10 cellular contexts compared by ENCODE assay signal in genomic region chr4:184439856-184440592, GRCh38. TPM values are rescaled to one million over a fixed set of nuclear protein-coding genes. Genes with fewer than 3 reads are reported as not detected.
DNase-seq lines count a peak whose midpoint lies in the region; ATAC-seq and TF ChIP-seq lines count a peak whose summit lies in the region.
"Had no signal": no experiment of that assay in that cellular context is flagged by ENCODE, and none has a peak within 500 bp of the region (broad histone marks: within the 10 kb centered on the region; RNA-seq: fewer than 3 reads in every experiment).

No MANE protein-coding gene starts in this region.

- peaks cover 41% of the 10 kb centered on the region for H3K36me3 Mint-ChIP-seq in dendritic cell treated with granulocyte-macrophage colony-stimulating factor and Interleukin-4, amounts not matched to agents 40 ng/mL and 50 ng/mL, for 4 days (ENCODE audit: low read depth)
- H3K36me3 Mint-ChIP-seq in memory B cell: peaks cover 5% of the 10 kb centered on the region

- H3K27me3 ChIP-seq in stomach smooth muscle (ENCODE audit: control insufficient read depth in 1 of 2, insufficient read depth in 2 of 2, low read length in 2 of 2) (no peaks in the 10 kb centered on the region), colonic mucosa (no peaks in the 10 kb centered on the region)

- peaks cover 22% of the 10 kb centered on the region for H3K4me1 ChIP-seq in stomach smooth muscle (ENCODE audit: control insufficient read depth, insufficient read depth, low read length)
- no peaks in the 10 kb centered on the region for H3K4me1 ChIP-seq in colonic mucosa

- peak overlapping the region in 1 of 2 donors; percentile 58 for H3K4me3 ChIP-seq in stomach smooth muscle (ENCODE audit: low read length in 2 of 2)
- no peak overlapping the region for H3K4me3 ChIP-seq in colonic mucosa

- peak overlapping the region; percentile 35 for H3K27ac Mint-ChIP-seq in dendritic cell treated with granulocyte-macrophage colony-stimulating factor and Interleukin-4, amounts not matched to agents 40 ng/mL and 50 ng/mL, for 4 days
- peak overlapping the region; percentile 60 for H3K27ac Mint-ChIP-seq in memory B cell

- H3K9ac ChIP-seq in stomach smooth muscle (ENCODE audit: low read length in 2 of 2): peak overlapping the region; percentile 32 to 51
- H3K9ac ChIP-seq in colonic mucosa (ENCODE audit: low read depth in 2 of 2, low read length in 2 of 2): no peak overlapping the region

- H3K36me3 ChIP-seq in stomach smooth muscle (ENCODE audit: control insufficient read depth in 2 of 2, insufficient read depth in 2 of 2, low read length in 2 of 2): no peaks in the 10 kb centered on the region
- H3K36me3 ChIP-seq in colonic mucosa: no peaks in the 10 kb centered on the region

- intact Hi-C loops in dendritic cell treated with granulocyte-macrophage colony-stimulating factor and Interleukin-4, amounts not matched to agents 40 ng/mL and 50 ng/mL, for 4 days (cut with micrococcal nuclease): loop anchor here (5.0 kb wide), 1 partner anchor 32 kb away; the partner anchor contains the start of gene IRF2
- intact Hi-C loops in colonic mucosa (cut with DNase I): no loop called here

- H3K27me3 Mint-ChIP-seq in dendritic cell treated with granulocyte-macrophage colony-stimulating factor and Interleukin-4, amounts not matched to agents 40 ng/mL and 50 ng/mL, for 4 days: no peaks in the 10 kb centered on the region
- no peaks in the 10 kb centered on the region for H3K27me3 Mint-ChIP-seq in memory B cell

- H3K4me1 Mint-ChIP-seq in dendritic cell treated with granulocyte-macrophage colony-stimulating factor and Interleukin-4, amounts not matched to agents 40 ng/mL and 50 ng/mL, for 4 days (ENCODE audit: low read depth): peaks cover 69% of the 10 kb centered on the region
- peaks cover 60% of the 10 kb centered on the region for H3K4me1 Mint-ChIP-seq in memory B cell

- TF ChIP-seq CTCF in colonic mucosa (IDR thresholded peaks at IDR 0.05): no peak

- DNase-seq in HCEC 1CT (peak; percentile 7), memory B cell (ENCODE audit: low spot score in 2 of 2) (no peak), colonic mucosa (no peak), NCI-H2081 (lab: John Stamatoyannopoulos, UW) (no peak)
- no peak for DNase-seq in stimulated activated CD4-positive, alpha-beta T cell treated with anti-CD3 and anti-CD28 coated beads, Interleukin-4, amount 100 ng/mL, for 1 hour
- DNase-seq: Kasumi-1, retina had no signal

- H3K4me3 Mint-ChIP-seq in dendritic cell treated with granulocyte-macrophage colony-stimulating factor and Interleukin-4, amounts not matched to agents 40 ng/mL and 50 ng/mL, for 4 days: no peak overlapping the region
- no peak overlapping the region for H3K4me3 Mint-ChIP-seq in memory B cell

- peak overlapping the region; percentile 31 for H3K27ac ChIP-seq in stomach smooth muscle (ENCODE audit: low read length)
- no peak overlapping the region for H3K27ac ChIP-seq in colonic mucosa

- H3K9me3 ChIP-seq in stomach smooth muscle (ENCODE audit: control insufficient read depth in 2 of 2, low read length in 2 of 2): no peaks in the 10 kb centered on the region
- H3K9me3 ChIP-seq in colonic mucosa: no peaks in the 10 kb centered on the region

- H3K9me3 Mint-ChIP-seq in dendritic cell treated with granulocyte-macrophage colony-stimulating factor and Interleukin-4, amounts not matched to agents 40 ng/mL and 50 ng/mL, for 4 days: no peaks in the 10 kb centered on the region
- no peaks in the 10 kb centered on the region for H3K9me3 Mint-ChIP-seq in memory B cell

- no peak for ATAC-seq in memory B cell (ENCODE audit: low read depth)
- ATAC-seq in GM19463 (IDR thresholded peaks at IDR 0.05; ENCODE audit: unreplicated experiment): no peak

RNA-seq across cellular contexts. Expression of gene IRF2, which starts 34.3 kb away (rescaled TPM):
- 10 to 100 TPM; 36.2 to 61.9 TPM for total RNA-seq in colonic mucosa

Comparison
In these comparisons a context has a peak if more than half of its experiments do, and no peak if none do; other contexts are left out.
1. H3K9ac ChIP-seq: peak in stomach smooth muscle (2 of 2); none in colonic mucosa (0 of 2).